ENCODE assay signal across 8 cellular contexts in genomic region chr4:102343964-102344519, GRCh38. TPM values are rescaled to one million over a fixed set of nuclear protein-coding genes. Genes with fewer than 3 reads are reported as not detected.
DNase-seq lines count a peak whose midpoint lies in the region; ATAC-seq and TF ChIP-seq lines count a peak whose summit lies in the region.

No MANE protein-coding gene starts in this region.

- no TSS peak for BruUV-seq in Panc1 (replicated peaks; lab: Mats Ljungman, UMichigan)

- peak; percentile 26 for ATAC-seq in HG03097 (IDR thresholded peaks at IDR 0.05; ENCODE audit: low FRiP score, unreplicated experiment)
- ATAC-seq in Panc1: peak; percentile 74; the same call in 1 of the 2 replicates
- no peak for ATAC-seq in thoracic aorta (ENCODE audit: insufficient number of reproducible peaks, low FRiP score, low read depth)

- peaks cover 3% of the 10 kb centered on the region for H3K27me3 Mint-ChIP-seq in mesothelial cell of epicardium (ENCODE audit: low read depth)

- TF ChIP-seq CTCF in Panc1 (IDR thresholded peaks at IDR 0.05) (no peak), mesothelial cell of epicardium (IDR thresholded peaks at IDR 0.05; ENCODE audit: unreplicated experiment) (no peak), thoracic aorta (IDR thresholded peaks at IDR 0.05) (no peak)

- H3K27ac ChIP-seq in Panc1 (ENCODE audit: low read length): no peak overlapping the region
- peak overlapping the region; percentile 27 to 41 for H3K27ac ChIP-seq in thoracic aorta

- intact Hi-C loops in Panc1 (cut with micrococcal nuclease; ENCODE audit: unreplicated experiment): no loop called here
- intact Hi-C loops in posterior vena cava (cut with DNase I): no loop called here

- H3K27me3 ChIP-seq in Panc1 (ENCODE audit: control insufficient read depth, insufficient read depth, low read length) (peaks cover 17% of the 10 kb centered on the region), thoracic aorta (replicated peaks; ENCODE audit: insufficient read depth) (no peaks in the 10 kb centered on the region)

- H3K4me1 Mint-ChIP-seq in mesothelial cell of epicardium: peaks cover 39% of the 10 kb centered on the region

- no peaks in the 10 kb centered on the region for H3K36me3 ChIP-seq in Panc1 (ENCODE audit: control insufficient read depth, insufficient read depth, low read length)
- H3K36me3 ChIP-seq in thoracic aorta: no peaks in the 10 kb centered on the region

- no peak overlapping the region for H3K27ac Mint-ChIP-seq in mesothelial cell of epicardium

- H3K36me3 Mint-ChIP-seq in mesothelial cell of epicardium: no peaks in the 10 kb centered on the region

- H3K4me1 ChIP-seq in Panc1 (ENCODE audit: control insufficient read depth, insufficient read depth, low read length) (peaks cover 5% of the 10 kb centered on the region; the same call in 1 of the 2 replicates), thoracic aorta (ENCODE audit: control insufficient read depth in 1 of 2, low read depth in 2 of 2) (peaks cover 0 to 7% of the 10 kb centered on the region in 2 donors)

- H3K9me3 ChIP-seq in Panc1 (ENCODE audit: control insufficient read depth, insufficient read depth, low read depth, low read length) (no peaks in the 10 kb centered on the region), thoracic aorta (no peaks in the 10 kb centered on the region)

- in situ Hi-C loops in Panc1 (cut with HindIII; ENCODE audit: low pct_unique_long_range_greater_than_20kb, low sequenced_read_pairs): no loop called here

- peak overlapping the region; percentile 59 to 77 for H3K4me3 ChIP-seq in Panc1 (ENCODE audit: low read depth in 2 of 2, low read length in 2 of 2)
- H3K4me3 ChIP-seq in thoracic aorta: peak overlapping the region; percentile 81

- H3K9me3 Mint-ChIP-seq in mesothelial cell of epicardium: no peaks in the 10 kb centered on the region

- CTCF ChIA-PET in Panc1 (lab: Charles Lee): no interaction called here

- peak overlapping the region; percentile 79 for H3K4me3 Mint-ChIP-seq in mesothelial cell of epicardium

- peak; percentile 45 for DNase-seq in activated T-cell treated with anti-CD3 and anti-CD28 coated beads for 4 hours
- no peak for DNase-seq in activated T-cell treated with anti-CD3 and anti-CD28 coated beads, Interleukin-2, amount 50 U/mL, for 1 hour
- no peak for DNase-seq in Panc1 (ENCODE audit: low read depth, low spot score)
- DNase-seq in central memory CD4-positive, alpha-beta T cell: peak; percentile 17
- DNase-seq in mesothelial cell of epicardium (ENCODE audit: low spot score in 2 of 2, unreplicated experiment in 2 of 2): no peak
- DNase-seq in thoracic aorta (ENCODE audit: low spot score): no peak
- no peak for DNase-seq in posterior vena cava (ENCODE audit: low spot score)

- POLR2A ChIA-PET in Panc1 (lab: Charles Lee): no interaction called here

RNA-seq across cellular contexts. Expression of gene SLC39A8, which starts 1.2 kb away (rescaled TPM):
- total RNA-seq in Panc1 (2021; ENCODE audit: unreplicated experiment) (1.4 TPM), mesothelial cell of epicardium (7.9 to 9.5 TPM (median 9.3 TPM) in 3 replicates), thoracic aorta (10 to 100 TPM in 1 of 2 donors, 1 to 10 TPM in 1; 5.1 to 12.1 TPM), posterior vena cava (10 to 100 TPM; 13.4 to 24.8 TPM)
- polyA plus RNA-seq in Panc1 (2012; ENCODE audit: insufficient read length): 0.56 TPM

Comparison
In these comparisons a context has a peak if more than half of its experiments do, and no peak if none do; other contexts are left out.
1. DNase-seq: peak in activated T-cell treated with anti-CD3 and anti-CD28 coated beads for 4 hours (single experiment) and central memory CD4-positive, alpha-beta T cell (single experiment); none in activated T-cell treated with anti-CD3 and anti-CD28 coated beads, Interleukin-2, amount 50 U/mL, for 1 hour (single experiment), Panc1 (single experiment), mesothelial cell of epicardium (0 of 2), thoracic aorta (single experiment) and posterior vena cava (single experiment).